In the genomic region with DNA sequence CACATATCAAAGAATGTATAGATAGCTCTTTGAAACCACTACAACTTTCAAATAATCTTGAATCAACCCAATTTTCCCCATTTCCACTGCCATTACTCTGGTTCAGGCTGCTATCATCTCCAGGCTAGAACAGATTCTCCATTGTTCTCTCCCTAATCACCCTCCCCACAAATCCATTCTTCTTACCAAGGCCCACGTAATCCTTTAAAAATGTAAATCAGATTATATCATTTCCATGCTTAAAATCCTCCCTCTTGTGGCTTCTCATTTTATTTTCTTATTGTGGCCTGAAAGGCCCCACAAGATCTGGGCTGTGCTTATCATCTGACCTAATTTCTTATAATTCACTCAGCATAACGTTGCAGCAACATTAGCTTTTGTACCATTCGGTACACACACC, we compare ENCODE assay signal across 22 cellular contexts. TPM values are rescaled to one million over a fixed set of nuclear protein-coding genes. Genes with fewer than 3 reads are reported as not detected.
A peak's percentile ranks its signal among the peaks of the same experiment; 100 is the strongest.
DNase-seq lines count a peak whose midpoint lies in the region; TF ChIP-seq lines count a peak whose summit lies in the region.
"Had no signal": no experiment of that assay in that cellular context is flagged by ENCODE, and none has a peak within 500 bp of the region (broad histone marks: within the 10 kb centered on the region; RNA-seq: fewer than 3 reads in every experiment).

No MANE protein-coding gene starts in this region.

- peak; percentile 29 for DNase-seq in EL
- DNase-seq in M059J (ENCODE audit: low read depth), result peak; percentile 54
- peak; percentile 95 for DNase-seq in amniotic epithelial cell (ENCODE audit: low read depth)
- peak; percentile 84 for DNase-seq in retinal pigment epithelial cell (ENCODE audit: low read depth)
- no peak for DNase-seq in mesenchymal stem cell
- DNase-seq in colonic mucosa, result no peak
- no peak for DNase-seq in BE2C
- DNase-seq: Caco-2; CD4-positive, alpha-beta T cell; DMS153; GDM1; NCI-H1092; NCI-H1436; NCI-H1930; NCI-H2227 treated with DMSO at 0.1 percent for 48 hours; NCI-H510A; NCI-H748 treated with DMSO at 0.1 percent for 48 hours; Right ventricle myocardium superior had no signal

- no peak overlapping the region for H2AFZ ChIP-seq in mesenchymal stem cell (ENCODE audit: low read depth, low read length)

- no peak overlapping the region for H4K8ac ChIP-seq in mesenchymal stem cell (ENCODE audit: low read length)

- H4K91ac ChIP-seq in mesenchymal stem cell (ENCODE audit: low read length), result no peak overlapping the region

- H3K36me3 ChIP-seq in mesenchymal stem cell (ENCODE audit: control insufficient read depth in 1 of 2, insufficient read depth in 2 of 2, low read depth in 1 of 2, low read length in 2 of 2) (no peaks in the 10 kb centered on the region), colonic mucosa (no peaks in the 10 kb centered on the region), BE2C (no peaks in the 10 kb centered on the region)
- H3K36me3 ChIP-seq: BLaER1 had no signal

- H3K4me3 ChIP-seq in retinal pigment epithelial cell (ENCODE audit: low read length), result no peak overlapping the region
- H3K4me3 ChIP-seq in mesenchymal stem cell (ENCODE audit: insufficient read depth in 1 of 2, low read depth in 1 of 2, low read length in 2 of 2), result no peak overlapping the region
- no peak overlapping the region for H3K4me3 ChIP-seq in colonic mucosa
- H3K4me3 ChIP-seq in BE2C (ENCODE audit: low read depth, low read length), result no peak overlapping the region
- H3K4me3 ChIP-seq: BLaER1, K562, SK-N-MC had no signal

- H3K14ac ChIP-seq in mesenchymal stem cell (ENCODE audit: low read length in 2 of 2), result no peak overlapping the region

- H2BK5ac ChIP-seq in mesenchymal stem cell (ENCODE audit: low read depth, low read length, poor library complexity, severe bottlenecking), result no peak overlapping the region

- no peak overlapping the region for H2AK5ac ChIP-seq in mesenchymal stem cell (ENCODE audit: low read length, severe bottlenecking)

- TF ChIP-seq CTCF in retinal pigment epithelial cell (conservative IDR thresholded peaks at IDR 0.05; ENCODE audit: low read depth, low read length), result no peak
- no peak for TF ChIP-seq CTCF in colonic mucosa (IDR thresholded peaks at IDR 0.05)
- no peak for TF ChIP-seq CTCF in BE2C (IDR thresholded peaks at IDR 0.05; ENCODE audit: low read depth, low read length)

- H2BK12ac ChIP-seq in mesenchymal stem cell (ENCODE audit: low read length in 2 of 2), result no peak overlapping the region

- H3K27me3 ChIP-seq in mesenchymal stem cell (ENCODE audit: control insufficient read depth in 1 of 2, insufficient read depth in 1 of 2, low read length in 2 of 2) (peaks cover 0 to 18% of the 10 kb centered on the region in 2 experiments), colonic mucosa (no peaks in the 10 kb centered on the region), BE2C (no peaks in the 10 kb centered on the region)
- H3K27me3 ChIP-seq: BLaER1 had no signal

- H3K79me1 ChIP-seq in mesenchymal stem cell (replicated peaks; ENCODE audit: low read length, poor library complexity, severe bottlenecking), result no peaks in the 10 kb centered on the region

- H3K9me3 ChIP-seq in mesenchymal stem cell (ENCODE audit: control insufficient read depth, low read length) (peaks cover 4% of the 10 kb centered on the region), colonic mucosa (no peaks in the 10 kb centered on the region), BE2C (no peaks in the 10 kb centered on the region)
- H3K9me3 ChIP-seq: BLaER1, Caco-2 had no signal

- no peak overlapping the region for H2BK15ac ChIP-seq in mesenchymal stem cell (ENCODE audit: low read depth, poor library complexity, severe bottlenecking)

- H3K4me2 ChIP-seq in mesenchymal stem cell (ENCODE audit: low read length, poor library complexity, severe bottlenecking), result no peak overlapping the region
- H3K4me2 ChIP-seq: BLaER1 had no signal

- no peak overlapping the region for H3K18ac ChIP-seq in mesenchymal stem cell (ENCODE audit: low read depth in 1 of 2, low read length in 2 of 2)

- WGBS in mesenchymal stem cell, result 81% methylated on average over 3 of the region's 3 CpGs

- no peak overlapping the region for H3K9ac ChIP-seq in mesenchymal stem cell (ENCODE audit: low read length)
- H3K9ac ChIP-seq in colonic mucosa (ENCODE audit: low read depth in 2 of 2, low read length in 2 of 2), result no peak overlapping the region
- H3K9ac ChIP-seq: BLaER1 had no signal

- no peak overlapping the region for H3K23ac ChIP-seq in mesenchymal stem cell (ENCODE audit: low read length in 2 of 2)

- H3K4me1 ChIP-seq in mesenchymal stem cell (ENCODE audit: control insufficient read depth, insufficient read depth, low read depth, low read length), result peaks cover 4% of the 10 kb centered on the region
- no peaks in the 10 kb centered on the region for H3K4me1 ChIP-seq in colonic mucosa
- H3K4me1 ChIP-seq in BE2C, result no peaks in the 10 kb centered on the region

- H3K27ac ChIP-seq in mesenchymal stem cell (ENCODE audit: low read length, poor library complexity, severe bottlenecking), result no peak overlapping the region
- no peak overlapping the region for H3K27ac ChIP-seq in colonic mucosa
- H3K27ac ChIP-seq: BLaER1, SK-N-MC had no signal

- H2BK120ac ChIP-seq in mesenchymal stem cell (ENCODE audit: low read depth, low read length), result no peak overlapping the region

- intact Hi-C loops in colonic mucosa (cut with DNase I), result no loop called here

- no peak overlapping the region for H3K4ac ChIP-seq in mesenchymal stem cell (ENCODE audit: low read depth in 1 of 2, low read length in 2 of 2)

RNA-seq across cellular contexts. Expression of a gene that starts 3.0 kb away (rescaled TPM):
- not detected in 2 replicates for total RNA-seq in M059J (2014; rRNA removed; shearing (Covaris generic))
- not detected for polyA plus RNA-seq in mesenchymal stem cell (2013, experiment 1 of 2)
- not detected for polyA plus RNA-seq in mesenchymal stem cell (2013, experiment 2 of 2)
- total RNA-seq in colonic mucosa, result not detected
- not detected for polyA plus RNA-seq in BE2C (2012; ENCODE audit: insufficient read depth, insufficient read length, low read depth)
- total RNA-seq: Caco-2; CD4-positive, alpha-beta T cell; H4; K562; Right ventricle myocardium superior had no signal
- polyA plus RNA-seq: K562 had no signal

Comparison
In these comparisons a context has a peak if more than half of its experiments do, and no peak if none do; other contexts are left out.
1. DNase-seq: peak in EL (single experiment), M059J (single experiment), amniotic epithelial cell (single experiment) and retinal pigment epithelial cell (single experiment); none in mesenchymal stem cell (single experiment), colonic mucosa (single experiment) and BE2C (single experiment).